Comparison of ENCODE assay signal across 10 cellular contexts in the genomic region with DNA sequence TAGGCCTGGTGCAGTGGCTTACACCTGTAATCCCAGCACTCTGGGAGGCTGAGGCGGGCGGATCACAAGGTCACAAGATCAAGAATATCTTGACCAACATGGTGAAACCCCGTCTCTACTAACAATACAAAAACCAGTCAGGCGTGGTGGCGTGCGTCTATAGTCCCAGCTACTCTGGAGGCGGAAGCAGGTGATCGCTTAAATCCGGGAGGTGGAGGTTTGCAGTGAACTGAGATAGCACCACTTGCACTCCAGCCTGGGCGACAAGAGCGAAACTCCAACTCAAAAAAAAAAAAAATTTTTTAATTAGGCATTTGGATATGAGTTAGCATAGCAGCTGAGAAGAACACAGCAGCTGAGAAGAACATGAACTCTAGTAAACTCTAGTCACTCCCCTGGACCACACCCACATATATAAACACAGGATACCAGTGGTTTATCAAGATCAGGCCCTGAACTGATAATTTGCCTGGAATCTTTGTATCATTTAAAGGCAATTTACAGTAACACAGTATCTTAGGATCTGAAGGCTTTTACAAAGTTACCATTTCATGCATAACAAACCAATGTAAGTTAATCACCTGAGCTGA. TPM values are rescaled to one million over a fixed set of nuclear protein-coding genes. Genes with fewer than 3 reads are reported as not detected.
A peak's percentile ranks its signal among the peaks of the same experiment; 100 is the strongest.
DNase-seq lines count a peak whose midpoint lies in the region; ATAC-seq and TF ChIP-seq lines count a peak whose summit lies in the region.
"Had no signal": no experiment of that assay in that cellular context is flagged by ENCODE, and none has a peak within 500 bp of the region (broad histone marks: within the 10 kb centered on the region; RNA-seq: fewer than 3 reads in every experiment).

No MANE protein-coding gene starts in this region.

- H3K27me3 Mint-ChIP-seq in T-helper 17 cell, result no peaks in the 10 kb centered on the region
- H3K27me3 Mint-ChIP-seq: progenitor cell of endocrine pancreas had no signal

- no peaks in the 10 kb centered on the region for H3K36me3 Mint-ChIP-seq in T-helper 17 cell (ENCODE audit: low read depth)

- H3K27me3 ChIP-seq in DOHH2 (ENCODE audit: control insufficient read depth, low read length) (no peaks in the 10 kb centered on the region), mucosa of stomach (ENCODE audit: control insufficient read depth, insufficient read depth, low read length) (no peaks in the 10 kb centered on the region), WERI-Rb-1 (ENCODE audit: insufficient read depth, low read depth, severe bottlenecking) (no peaks in the 10 kb centered on the region)

- H3K4me2 ChIP-seq in DOHH2 (ENCODE audit: low read length), result peak overlapping the region; percentile 28

- H3K27ac ChIP-seq in DOHH2 (ENCODE audit: low read depth, low read length) (no peak overlapping the region), WERI-Rb-1 (no peak overlapping the region)

- ATAC-seq in HG03469 (IDR thresholded peaks at IDR 0.05; ENCODE audit: unreplicated experiment) (peak; percentile 35), T-helper 17 cell (peak; percentile 31)

- peaks cover 1% of the 10 kb centered on the region for H3K79me2 ChIP-seq in DOHH2 (ENCODE audit: control insufficient read depth, low read length)

- H3K36me3 ChIP-seq in DOHH2 (ENCODE audit: control insufficient read depth, low read length) (peaks cover under 1% of the 10 kb centered on the region), mucosa of stomach (ENCODE audit: control insufficient read depth, insufficient read depth, low read length) (no peaks in the 10 kb centered on the region), WERI-Rb-1 (no peaks in the 10 kb centered on the region)

- peak overlapping the region; percentile 3 for H3K27ac Mint-ChIP-seq in T-helper 17 cell
- H3K27ac Mint-ChIP-seq: progenitor cell of endocrine pancreas had no signal

- H3K9ac ChIP-seq in mucosa of stomach (ENCODE audit: low read length), result peak overlapping the region; percentile 54

- DNase-seq in T-helper 17 cell, result no peak
- no peak for DNase-seq in WERI-Rb-1
- no peak for DNase-seq in AG08395 (ENCODE audit: low spot score)
- DNase-seq in stimulated activated CD8-positive, alpha-beta memory T cell treated with anti-CD3 and anti-CD28 coated beads, Interleukin-4, amount 100 ng/mL, for 48 hours, result no peak
- DNase-seq in posterior vena cava (ENCODE audit: low spot score), result no peak
- DNase-seq: NK-92 treated with Interleukin-12 subunit alpha and Interleukin-12 subunit beta, amount 100 ng/mL, for 24 hours had no signal

- no peak overlapping the region for H3K4me3 ChIP-seq in DOHH2 (ENCODE audit: low read length)
- no peak overlapping the region for H3K4me3 ChIP-seq in mucosa of stomach (ENCODE audit: low read length)
- no peak overlapping the region for H3K4me3 ChIP-seq in WERI-Rb-1 (ENCODE audit: low read depth, low read length)

- H3F3A ChIP-seq in DOHH2 (ENCODE audit: control insufficient read depth, insufficient read depth), result no peaks in the 10 kb centered on the region

- peaks cover 14% of the 10 kb centered on the region for H3K4me1 Mint-ChIP-seq in T-helper 17 cell

- H3K4me3 Mint-ChIP-seq in T-helper 17 cell, result no peak overlapping the region

- intact Hi-C loops in posterior vena cava (cut with DNase I), result loop anchor here in 1 of 2 donors (10.0 kb wide), 1 partner anchor 183 kb away; no protein-coding TSS in a partner anchor

- no peak for TF ChIP-seq CTCF in DOHH2 (IDR thresholded peaks at IDR 0.05; ENCODE audit: low read depth, low read length, poor library complexity, severe bottlenecking)
- TF ChIP-seq CTCF in WERI-Rb-1 (IDR thresholded peaks at IDR 0.05; ENCODE audit: low read depth, low read length), result no peak

- H3K9me3 ChIP-seq in DOHH2 (ENCODE audit: control insufficient read depth, insufficient read depth, low read length) (no peaks in the 10 kb centered on the region), T-helper 17 cell (ENCODE audit: control insufficient read depth, low read length, poor library complexity, severe bottlenecking) (no peaks in the 10 kb centered on the region), mucosa of stomach (ENCODE audit: control insufficient read depth, low read length) (no peaks in the 10 kb centered on the region), WERI-Rb-1 (ENCODE audit: severe bottlenecking) (no peaks in the 10 kb centered on the region)

- no peaks in the 10 kb centered on the region for H4K20me1 ChIP-seq in DOHH2 (ENCODE audit: control insufficient read depth, insufficient read depth, low read depth, low read length)

- H3K4me1 ChIP-seq in DOHH2 (ENCODE audit: control insufficient read depth, low read length) (peaks cover 16% of the 10 kb centered on the region), mucosa of stomach (ENCODE audit: control insufficient read depth, insufficient read depth, low read length) (peaks cover 8% of the 10 kb centered on the region)

- no peaks in the 10 kb centered on the region for H3K9me2 ChIP-seq in DOHH2 (replicated peaks; ENCODE audit: control insufficient read depth, low read length)

RNA-seq across cellular contexts. Expression of a gene that starts 4.6 kb away (rescaled TPM):
- total RNA-seq in T-helper 17 cell (10 to 100 TPM; 35.5 TPM), posterior vena cava (10 to 100 TPM; 21.0 to 32.7 TPM)
